ENCODE assay signal across 8 cellular contexts in genomic region chr1:9181990-9182783, GRCh38. TPM values are rescaled to one million over a fixed set of nuclear protein-coding genes. Genes with fewer than 3 reads are reported as not detected.
DNase-seq lines count a peak whose midpoint lies in the region; ATAC-seq and TF ChIP-seq lines count a peak whose summit lies in the region.

No MANE protein-coding gene starts in this region.

- H3K4me1 ChIP-seq in A673 (ENCODE audit: insufficient read depth, low read length, poor library complexity, severe bottlenecking) (no peaks in the 10 kb centered on the region), mammary epithelial cell (ENCODE audit: insufficient read depth, low read length) (peaks cover 27% of the 10 kb centered on the region), stomach (peaks cover 30 to 62% (median 37%) of the 10 kb centered on the region in 4 donors)

- TF ChIP-seq EP300 in stomach (IDR thresholded peaks at IDR 0.05): no peak

- H3K4me2 ChIP-seq in mammary epithelial cell (ENCODE audit: insufficient read depth, low read depth, low read length): peak overlapping the region; percentile 91

- H3K27me3 ChIP-seq in A673 (replicated peaks; ENCODE audit: insufficient read depth, low read depth, low read length, poor library complexity) (peaks cover 28% of the 10 kb centered on the region), mammary epithelial cell (ENCODE audit: insufficient read depth, low read length) (no peaks in the 10 kb centered on the region), layer of hippocampus (ENCODE audit: control insufficient read depth, insufficient read depth, low read length) (no peaks in the 10 kb centered on the region), stomach (peaks cover 0 to 31% (median 5%) of the 10 kb centered on the region in 3 donors)

- H3K36me3 ChIP-seq in A673 (ENCODE audit: insufficient read depth, low read length, poor library complexity, severe bottlenecking) (no peaks in the 10 kb centered on the region), mammary epithelial cell (ENCODE audit: insufficient read depth, low read length) (peaks cover 5% of the 10 kb centered on the region), stomach (peaks cover 0 to 4% (median 0%) of the 10 kb centered on the region in 4 donors)

- dilution Hi-C loops in mammary epithelial cell (cut with HindIII; ENCODE audit: low sequenced_read_pairs): no loop called here

- in situ Hi-C loops in GM13977 (cut with MboI; ENCODE audit: low pct_unique_long_range_greater_than_20kb, low sequenced_read_pairs, unreplicated experiment): no loop called here
- in situ Hi-C loops in mammary epithelial cell (cut with MboI; ENCODE audit: low sequenced_read_pairs in 2 of 2): loop anchor here in 1 of 2 donors (25.0 kb wide), 1 partner anchor 270 kb away; no protein-coding TSS in a partner anchor

- intact Hi-C loops in A673 (cut with micrococcal nuclease; ENCODE audit: unreplicated experiment): no loop called here
- intact Hi-C loops in mammary epithelial cell (cut with micrococcal nuclease): loop anchor here (1.0 to 5.0 kb wide), 4 partner anchors 14 to 310 kb away; partner anchors contain the start of gene H6PD
- intact Hi-C loops in stomach (cut with DNase I; ENCODE audit: low total_unique reads): no loop called here

- no peaks in the 10 kb centered on the region for H3K9me3 ChIP-seq in A673 (ENCODE audit: low read depth, low read length, poor library complexity, severe bottlenecking)
- no peaks in the 10 kb centered on the region for H3K9me3 ChIP-seq in mammary epithelial cell (replicated peaks; ENCODE audit: insufficient read depth, low read length)
- no peaks in the 10 kb centered on the region for H3K9me3 ChIP-seq in stomach

- peaks cover 71% of the 10 kb centered on the region for H3K79me2 ChIP-seq in mammary epithelial cell (ENCODE audit: insufficient read depth, low read length)

- H3K27ac ChIP-seq in A673 (ENCODE audit: low read depth, low read length, poor library complexity, severe bottlenecking): no peak overlapping the region
- H3K27ac ChIP-seq in mammary epithelial cell (ENCODE audit: insufficient read depth, low read depth, low read length): peak overlapping the region; percentile 91
- H3K27ac ChIP-seq in layer of hippocampus (ENCODE audit: low read depth, low read length): peak overlapping the region; percentile 69
- peak overlapping the region; percentile 5 to 85 (median 72) for H3K27ac ChIP-seq in stomach

- TF ChIP-seq POLR2A in stomach (IDR thresholded peaks at IDR 0.05): no peak

- POLR2A ChIA-PET in A673 (lab: Charles Lee; ENCODE audit: low non-redundant PET): no interaction called here

- H3K9ac ChIP-seq in mammary epithelial cell (ENCODE audit: insufficient read depth, low read length): peak overlapping the region; percentile 96

- WGBS in mammary epithelial cell (ENCODE audit: low coverage, missing lambda C conversion rate): 1% methylated on average over 33 of the region's 83 CpGs
- 1 to 6% (median 1%) methylated on average over 21 to 83 of the region's 83 CpGs for WGBS in stomach, 5 donors

- DNase-seq in A673 (ENCODE audit: low spot score) (no peak), GM13977 (ENCODE audit: low spot score) (peak; percentile 84), M059J (ENCODE audit: low read depth) (peak; percentile 22), mammary epithelial cell (peak; percentile 73), stomach (peak; percentile 65), globus pallidus (ENCODE audit: low spot score) (no peak)

- peak overlapping the region; percentile 91 for H2AFZ ChIP-seq in mammary epithelial cell (ENCODE audit: low read depth, low read length)

- CTCF ChIA-PET in A673 (lab: Charles Lee): interaction anchor here (0.6 to 1.4 kb wide), 2 partner anchors 18 to 527 kb away, joined by 3 read pairs; no protein-coding TSS in a partner anchor
- CTCF ChIA-PET in mammary epithelial cell (lab: Charles Lee; ENCODE audit: low non-redundant PET): no interaction called here

- H3K4me3 ChIP-seq in A673 (ENCODE audit: low read depth, low read length, poor library complexity, severe bottlenecking): peak overlapping the region; percentile 40
- peak overlapping the region; percentile 92 to 98 (median 94) for H3K4me3 ChIP-seq in mammary epithelial cell (replicated peaks in 1 of 3; ENCODE audit: insufficient read depth in 1 of 3, low read depth in 2 of 3, low read length in 3 of 3)
- peak overlapping the region; percentile 62 to 87 (median 78) for H3K4me3 ChIP-seq in stomach

- BruUV-seq in A673 (replicated peaks; lab: Mats Ljungman, UMichigan) (no TSS peak), mammary epithelial cell (replicated peaks; lab: Mats Ljungman, UMichigan) (no TSS peak)

- peaks cover 3% of the 10 kb centered on the region for H4K20me1 ChIP-seq in mammary epithelial cell (ENCODE audit: insufficient read depth, low read length)

- no peak for TF ChIP-seq CTCF in A673 (conservative IDR thresholded peaks at IDR 0.05; ENCODE audit: low read depth, low read length)
- TF ChIP-seq CTCF in GM13977 (IDR thresholded peaks at IDR 0.05; ENCODE audit: extremely low read depth, insufficient read depth, missing control alignments): peak; percentile 35
- peak in 1 of 2 donors; percentile 38 for TF ChIP-seq CTCF in mammary epithelial cell (conservative IDR thresholded peaks at IDR 0.05 in 1 of 2, IDR thresholded peaks at IDR 0.05 in 1 of 2; ENCODE audit: extremely low read depth in 1 of 2, insufficient read depth in 1 of 2, low read depth in 1 of 2, low read length in 2 of 2)
- TF ChIP-seq CTCF in stomach (IDR thresholded peaks at IDR 0.05): peak in 1 of 7 experiments; percentile 17

- ATAC-seq in HG03139 (IDR thresholded peaks at IDR 0.05; ENCODE audit: unreplicated experiment): no peak

RNA-seq across cellular contexts. Expression of gene H6PD, which starts 52.4 kb away (rescaled TPM):
- total RNA-seq in A673 (2021) (6.2 and 10.6 TPM in 2 replicates), mammary epithelial cell (10 to 100 TPM; 12.6 to 18.0 TPM), stomach (10 to 100 TPM; 17.9 to 54.3 (median 34.9) TPM)
- 7.7 and 15.9 TPM in 2 replicates for total RNA-seq in M059J (2014; rRNA removed; shearing (Covaris generic))
- polyA plus RNA-seq in mammary epithelial cell (5.4 TPM), stomach (1 to 10 TPM; 3.2 to 9.2 (median 7.5) TPM)
- polyA minus RNA-seq in mammary epithelial cell: 12.0 TPM

RNA-seq across cellular contexts. Expression of gene GPR157, which starts 53.3 kb away (rescaled TPM):
- 0.34 and 0.87 TPM in 2 replicates for total RNA-seq in A673 (2021)
- total RNA-seq in M059J (2014; rRNA removed; shearing (Covaris generic)): 2.1 and 2.9 TPM in 2 replicates
- total RNA-seq in mammary epithelial cell: 10 to 100 TPM in 1 of 2 donors, 1 to 10 TPM in 1; 7.2 to 10.4 TPM
- polyA plus RNA-seq in mammary epithelial cell: 2.3 TPM
- polyA minus RNA-seq in mammary epithelial cell: 16.1 TPM
- total RNA-seq in stomach: 10 to 100 TPM in 1 of 5 donors, 1 to 10 TPM in 4; 3.1 to 16.5 (median 7.0) TPM
- polyA plus RNA-seq in stomach: 1 to 10 TPM in 2 of 3 donors, under 1 TPM in 1; 0.15 to 3.7 (median 1.1) TPM

Comparison
In these comparisons a context has a peak if more than half of its experiments do, and no peak if none do; other contexts are left out.
1. DNase-seq: peak in GM13977 (single experiment), M059J (single experiment), mammary epithelial cell (single experiment) and stomach (single experiment); none in A673 (single experiment) and globus pallidus (single experiment).
2. H3K4me3 ChIP-seq: peak in every context shown above with its lines; median percentile 94 in mammary epithelial cell; 78 in stomach; 40 in A673.